Comparison of ENCODE assay signal across 1 cellular context in genomic region chr20:13276945-13277582, GRCh38.
TF ChIP-seq lines count a peak whose summit lies in the region.

No MANE protein-coding gene starts in this region.

TF ChIP-seq in GM23338, 12 proteins besides CTCF, POLR2A, EP300 and RAD21 (continued from another document):
- TF ChIP-seq, protein P1, sequence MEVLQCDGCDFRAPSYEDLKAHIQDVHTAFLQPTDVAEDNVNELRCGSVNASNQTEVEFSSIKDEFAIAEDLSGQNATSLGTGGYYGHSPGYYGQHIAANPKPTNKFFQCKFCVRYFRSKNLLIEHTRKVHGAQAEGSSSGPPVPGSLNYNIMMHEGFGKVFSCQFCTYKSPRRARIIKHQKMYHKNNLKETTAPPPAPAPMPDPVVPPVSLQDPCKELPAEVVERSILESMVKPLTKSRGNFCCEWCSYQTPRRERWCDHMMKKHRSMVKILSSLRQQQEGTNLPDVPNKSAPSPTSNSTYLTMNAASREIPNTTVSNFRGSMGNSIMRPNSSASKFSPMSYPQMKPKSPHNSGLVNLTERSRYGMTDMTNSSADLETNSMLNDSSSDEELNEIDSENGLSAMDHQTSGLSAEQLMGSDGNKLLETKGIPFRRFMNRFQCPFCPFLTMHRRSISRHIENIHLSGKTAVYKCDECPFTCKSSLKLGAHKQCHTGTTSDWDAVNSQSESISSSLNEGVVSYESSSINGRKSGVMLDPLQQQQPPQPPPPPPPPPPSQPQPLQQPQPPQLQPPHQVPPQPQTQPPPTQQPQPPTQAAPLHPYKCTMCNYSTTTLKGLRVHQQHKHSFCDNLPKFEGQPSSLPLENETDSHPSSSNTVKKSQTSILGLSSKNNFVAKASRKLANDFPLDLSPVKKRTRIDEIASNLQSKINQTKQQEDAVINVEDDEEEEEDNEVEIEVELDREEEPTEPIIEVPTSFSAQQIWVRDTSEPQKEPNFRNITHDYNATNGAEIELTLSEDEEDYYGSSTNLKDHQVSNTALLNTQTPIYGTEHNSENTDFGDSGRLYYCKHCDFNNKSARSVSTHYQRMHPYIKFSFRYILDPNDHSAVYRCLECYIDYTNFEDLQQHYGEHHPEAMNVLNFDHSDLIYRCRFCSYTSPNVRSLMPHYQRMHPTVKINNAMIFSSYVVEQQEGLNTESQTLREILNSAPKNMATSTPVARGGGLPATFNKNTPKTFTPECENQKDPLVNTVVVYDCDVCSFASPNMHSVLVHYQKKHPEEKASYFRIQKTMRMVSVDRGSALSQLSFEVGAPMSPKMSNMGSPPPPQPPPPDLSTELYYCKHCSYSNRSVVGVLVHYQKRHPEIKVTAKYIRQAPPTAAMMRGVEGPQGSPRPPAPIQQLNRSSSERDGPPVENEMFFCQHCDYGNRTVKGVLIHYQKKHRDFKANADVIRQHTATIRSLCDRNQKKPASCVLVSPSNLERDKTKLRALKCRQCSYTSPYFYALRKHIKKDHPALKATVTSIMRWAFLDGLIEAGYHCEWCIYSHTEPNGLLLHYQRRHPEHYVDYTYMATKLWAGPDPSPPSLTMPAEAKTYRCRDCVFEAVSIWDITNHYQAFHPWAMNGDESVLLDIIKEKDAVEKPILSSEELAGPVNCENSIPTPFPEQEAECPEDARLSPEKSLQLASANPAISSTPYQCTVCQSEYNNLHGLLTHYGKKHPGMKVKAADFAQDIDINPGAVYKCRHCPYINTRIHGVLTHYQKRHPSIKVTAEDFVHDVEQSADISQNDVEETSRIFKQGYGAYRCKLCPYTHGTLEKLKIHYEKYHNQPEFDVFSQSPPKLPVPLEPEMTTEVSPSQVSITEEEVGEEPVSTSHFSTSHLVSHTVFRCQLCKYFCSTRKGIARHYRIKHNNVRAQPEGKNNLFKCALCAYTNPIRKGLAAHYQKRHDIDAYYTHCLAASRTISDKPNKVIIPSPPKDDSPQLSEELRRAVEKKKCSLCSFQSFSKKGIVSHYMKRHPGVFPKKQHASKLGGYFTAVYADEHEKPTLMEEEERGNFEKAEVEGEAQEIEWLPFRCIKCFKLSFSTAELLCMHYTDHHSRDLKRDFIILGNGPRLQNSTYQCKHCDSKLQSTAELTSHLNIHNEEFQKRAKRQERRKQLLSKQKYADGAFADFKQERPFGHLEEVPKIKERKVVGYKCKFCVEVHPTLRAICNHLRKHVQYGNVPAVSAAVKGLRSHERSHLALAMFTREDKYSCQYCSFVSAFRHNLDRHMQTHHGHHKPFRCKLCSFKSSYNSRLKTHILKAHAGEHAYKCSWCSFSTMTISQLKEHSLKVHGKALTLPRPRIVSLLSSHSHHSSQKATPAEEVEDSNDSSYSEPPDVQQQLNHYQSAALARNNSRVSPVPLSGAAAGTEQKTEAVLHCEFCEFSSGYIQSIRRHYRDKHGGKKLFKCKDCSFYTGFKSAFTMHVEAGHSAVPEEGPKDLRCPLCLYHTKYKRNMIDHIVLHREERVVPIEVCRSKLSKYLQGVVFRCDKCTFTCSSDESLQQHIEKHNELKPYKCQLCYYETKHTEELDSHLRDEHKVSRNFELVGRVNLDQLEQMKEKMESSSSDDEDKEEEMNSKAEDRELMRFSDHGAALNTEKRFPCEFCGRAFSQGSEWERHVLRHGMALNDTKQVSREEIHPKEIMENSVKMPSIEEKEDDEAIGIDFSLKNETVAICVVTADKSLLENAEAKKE (CRISPR knock-in tag; IDR thresholded peaks at IDR 0.05), result no peak
- TF ChIP-seq ETS1 (IDR thresholded peaks at IDR 0.05) (no peak), ZNF114 (CRISPR knock-in tag; IDR thresholded peaks at IDR 0.05) (no peak), NANOG (IDR thresholded peaks at IDR 0.05; ENCODE audit: borderline replicate concordance) (no peak), STAT1 (IDR thresholded peaks at IDR 0.05; ENCODE audit: unreplicated experiment) (no peak)
TF ChIP-seq in GM23338: peak in this region for 0.
